In the genomic region with DNA sequence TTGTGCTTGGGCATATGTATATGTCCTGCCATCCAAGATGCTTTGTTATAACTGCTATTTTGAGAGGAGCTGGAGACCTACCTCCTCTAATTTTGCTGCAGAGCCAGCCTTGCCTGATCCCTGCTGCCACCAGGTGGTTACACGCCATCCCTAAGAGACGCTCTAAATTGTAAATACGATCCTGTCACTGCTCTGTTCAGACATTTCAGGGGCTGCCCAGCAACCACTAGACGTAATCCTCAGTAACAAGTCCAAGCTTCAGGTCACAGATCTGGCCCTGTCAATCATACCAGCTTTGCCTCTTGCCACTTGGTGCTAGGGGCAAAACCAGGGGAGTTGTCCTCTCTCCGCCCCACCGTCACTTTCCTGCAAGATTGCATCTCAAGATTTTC, we compare ENCODE assay signal across 8 cellular contexts. TPM values are rescaled to one million over a fixed set of nuclear protein-coding genes. Genes with fewer than 3 reads are reported as not detected.
DNase-seq lines count a peak whose midpoint lies in the region; TF ChIP-seq lines count a peak whose summit lies in the region.

No MANE protein-coding gene starts in this region.

- H3K36me3 ChIP-seq in HEK293 (ENCODE audit: control insufficient read depth in 2 of 2, insufficient read depth in 1 of 2, low read length in 2 of 2) (no peaks in the 10 kb centered on the region), SJCRH30 (no peaks in the 10 kb centered on the region), neural cell (ENCODE audit: insufficient read depth, low read length) (no peaks in the 10 kb centered on the region)
- H3K36me3 ChIP-seq in CD4-positive, alpha-beta memory T cell (ENCODE audit: insufficient read depth, low read length), result no peaks in the 10 kb centered on the region

- H3K9ac ChIP-seq in neural cell (ENCODE audit: low read length), result no peak overlapping the region

- no peaks in the 10 kb centered on the region for H4K20me1 ChIP-seq in neural cell (ENCODE audit: insufficient read depth)

- no peak overlapping the region for H3K27ac ChIP-seq in HEK293 (ENCODE audit: extremely low read depth, low read depth, low read length)
- H3K27ac ChIP-seq in SJCRH30, result no peak overlapping the region
- no peak overlapping the region for H3K27ac ChIP-seq in neural cell (ENCODE audit: low read length)
- no peak overlapping the region for H3K27ac ChIP-seq in CD4-positive, alpha-beta memory T cell (ENCODE audit: low read depth, low read length)

- no peaks in the 10 kb centered on the region for H3K9me2 ChIP-seq in neural cell (ENCODE audit: insufficient read depth, low read length)

- H3K27me3 ChIP-seq in SJCRH30 (no peaks in the 10 kb centered on the region), neural cell (ENCODE audit: insufficient read depth, low read depth, low read length) (no peaks in the 10 kb centered on the region)
- H3K27me3 ChIP-seq in CD4-positive, alpha-beta memory T cell (ENCODE audit: insufficient read depth, low read length), result no peaks in the 10 kb centered on the region

- H3K36me3 Mint-ChIP-seq in activated CD4-positive, alpha-beta T cell treated with anti-CD3 and anti-CD28 coated beads, Interleukin-2, amount 10 ng/mL, durations not matched to agents 7 days and 5 days (ENCODE audit: low read depth), result no peaks in the 10 kb centered on the region
- peaks cover 7 to 8% of the 10 kb centered on the region in 2 donors for H3K36me3 Mint-ChIP-seq in CD4-positive, alpha-beta memory T cell

- H3K27me3 Mint-ChIP-seq in activated CD4-positive, alpha-beta T cell treated with anti-CD3 and anti-CD28 coated beads, Interleukin-2, amount 10 ng/mL, durations not matched to agents 7 days and 5 days, result no peaks in the 10 kb centered on the region
- H3K27me3 Mint-ChIP-seq in CD4-positive, alpha-beta memory T cell, result no peaks in the 10 kb centered on the region

- H3K9me3 Mint-ChIP-seq in activated CD4-positive, alpha-beta T cell treated with anti-CD3 and anti-CD28 coated beads, Interleukin-2, amount 10 ng/mL, durations not matched to agents 7 days and 5 days, result no peaks in the 10 kb centered on the region
- no peaks in the 10 kb centered on the region for H3K9me3 Mint-ChIP-seq in CD4-positive, alpha-beta memory T cell

- H3K27ac Mint-ChIP-seq in activated CD4-positive, alpha-beta T cell treated with anti-CD3 and anti-CD28 coated beads, Interleukin-2, amount 10 ng/mL, durations not matched to agents 7 days and 5 days, result no peak overlapping the region
- H3K27ac Mint-ChIP-seq in CD4-positive, alpha-beta memory T cell, result no peak overlapping the region

- no peak overlapping the region for H3K4me2 ChIP-seq in neural cell (ENCODE audit: low read length)

- intact Hi-C loops in CD4-positive, alpha-beta memory T cell (cut with micrococcal nuclease), result no loop called here

- H3K4me3 ChIP-seq in HEK293 (ENCODE audit: low read depth, low read length), result no peak overlapping the region
- no peak overlapping the region for H3K4me3 ChIP-seq in SJCRH30
- H3K4me3 ChIP-seq in epithelial cell of esophagus (ENCODE audit: low read length), result no peak overlapping the region
- no peak overlapping the region for H3K4me3 ChIP-seq in neural cell (ENCODE audit: low read length)
- H3K4me3 ChIP-seq in CD4-positive, alpha-beta memory T cell (ENCODE audit: low read length in 2 of 2), result no peak overlapping the region

- H3F3A ChIP-seq in neural cell (ENCODE audit: insufficient read depth, low read length, poor library complexity, severe bottlenecking), result no peaks in the 10 kb centered on the region

- no peaks in the 10 kb centered on the region for H3K79me2 ChIP-seq in neural cell (replicated peaks; ENCODE audit: insufficient read depth, low read length)

- peak; percentile 83 for TF ChIP-seq RAD21 in neural cell (conservative IDR thresholded peaks at IDR 0.05)

- no peak overlapping the region for H2AFZ ChIP-seq in neural cell (ENCODE audit: low read depth, low read length)

- TF ChIP-seq CTCF in HEK293 (tag by site-specific recombination; IDR thresholded peaks at IDR 0.05), result peak; percentile 75
- peak; percentile 79 for TF ChIP-seq CTCF in epithelial cell of esophagus (IDR thresholded peaks at IDR 0.05; ENCODE audit: insufficient read depth, low read depth, low read length, missing control alignments)
- TF ChIP-seq CTCF in neural cell (IDR thresholded peaks at IDR 0.05; ENCODE audit: poor library complexity, severe bottlenecking), result peak; percentile 79

- H3K4me3 Mint-ChIP-seq in activated CD4-positive, alpha-beta T cell treated with anti-CD3 and anti-CD28 coated beads, Interleukin-2, amount 10 ng/mL, durations not matched to agents 7 days and 5 days, result no peak overlapping the region
- H3K4me3 Mint-ChIP-seq in CD4-positive, alpha-beta memory T cell, result no peak overlapping the region

- peak; percentile 55 for DNase-seq in activated CD4-positive, alpha-beta T cell treated with anti-CD3 and anti-CD28 coated beads, Interleukin-2, amount 10 ng/mL, durations not matched to agents 7 days and 5 days
- DNase-seq in activated CD4-positive, alpha-beta T cell treated with anti-CD3 and anti-CD28 coated beads, Interleukin-2, amount 50 U/mL, for 1 hour, result no peak
- DNase-seq in NCI-H1048 (lab: John Stamatoyannopoulos, UW) (peak; percentile 15), SJCRH30 (peak; percentile 33 to 60), epithelial cell of esophagus (ENCODE audit: low read depth) (peak; percentile 62)
- no peak for DNase-seq in CD4-positive, alpha-beta memory T cell

- H3K4me1 ChIP-seq in HEK293 (ENCODE audit: control insufficient read depth, insufficient read depth, low read length) (no peaks in the 10 kb centered on the region), SJCRH30 (no peaks in the 10 kb centered on the region)
- H3K4me1 ChIP-seq in CD4-positive, alpha-beta memory T cell (ENCODE audit: insufficient read depth, low read length), result peaks cover 7% of the 10 kb centered on the region

- H3K9me3 ChIP-seq in HEK293 (ENCODE audit: control insufficient read depth, insufficient read depth, low read depth, low read length), result no peaks in the 10 kb centered on the region
- no peaks in the 10 kb centered on the region for H3K9me3 ChIP-seq in SJCRH30 (replicated peaks)
- no peaks in the 10 kb centered on the region for H3K9me3 ChIP-seq in neural cell (ENCODE audit: low read length)
- H3K9me3 ChIP-seq in CD4-positive, alpha-beta memory T cell (ENCODE audit: control insufficient read depth in 1 of 2, low read length in 2 of 2), result no peaks in the 10 kb centered on the region

- peaks cover 20% of the 10 kb centered on the region for H3K4me1 Mint-ChIP-seq in activated CD4-positive, alpha-beta T cell treated with anti-CD3 and anti-CD28 coated beads, Interleukin-2, amount 10 ng/mL, durations not matched to agents 7 days and 5 days
- H3K4me1 Mint-ChIP-seq in CD4-positive, alpha-beta memory T cell, result peaks cover 3 to 10% (median 6%) of the 10 kb centered on the region in 4 donors

- no peak for TF ChIP-seq EP300 in neural cell (conservative IDR thresholded peaks at IDR 0.05; ENCODE audit: poor library complexity, severe bottlenecking)

- POLR2A ChIA-PET in activated CD4-positive, alpha-beta T cell treated with anti-CD3 and anti-CD28 coated beads, Interleukin-2, amount 10 ng/mL, durations not matched to agents 7 days and 5 days (lab: Charles Lee), result interaction anchor here (1.7 kb wide), 1 partner anchor 147 kb away, joined by 9 read pairs; no protein-coding TSS in a partner anchor
- POLR2A ChIA-PET in HEK293 (lab: Yijun Ruan, JAX), result interaction anchor here (0.8 to 1.2 kb wide), 3 partner anchors 147 to 218 kb away, joined by 3 to 8 read pairs (median 4); a partner anchor contains a TSS
- POLR2A ChIA-PET in CD4-positive, alpha-beta memory T cell (lab: Charles Lee; ENCODE audit: partially characterized antibody), result interaction anchor here (3.3 kb wide), 1 partner anchor 147 kb away, joined by 25 read pairs; no protein-coding TSS in a partner anchor

- CTCF ChIA-PET in activated CD4-positive, alpha-beta T cell treated with anti-CD3 and anti-CD28 coated beads, Interleukin-2, amount 10 ng/mL, durations not matched to agents 7 days and 5 days (lab: Charles Lee), result interaction anchor here (0.8 to 16.1 kb wide), 8 partner anchors 9 to 173 kb away, joined by 3 to 278 read pairs (median 11); no protein-coding TSS in a partner anchor
- CTCF ChIA-PET in HEK293 (lab: Yijun Ruan, JAX), result interaction anchor here (0.5 to 16.2 kb wide), 31 partner anchors 9 to 1536 kb away, joined by 3 to 702 read pairs (median 4); a partner anchor contains a TSS
- CTCF ChIA-PET in CD4-positive, alpha-beta memory T cell (lab: Charles Lee; ENCODE audit: partially characterized antibody), result interaction anchor here (0.9 to 18.6 kb wide), 6 partner anchors 9 to 272 kb away, joined by 3 to 842 read pairs (median 6); a partner anchor contains a TSS

TF ChIP-seq in HEK293, 187 proteins besides CTCF, POLR2A, EP300 and RAD21 (continues in another document):
- TF ChIP-seq ZNF654 (tag by site-specific recombination; IDR thresholded peaks at IDR 0.05; ENCODE audit: low read depth), result peak; percentile 85
- TF ChIP-seq ZNF658 (tag by site-specific recombination; IDR thresholded peaks at IDR 0.05), result no peak
- TF ChIP-seq ZNF600 (tag by site-specific recombination; IDR thresholded peaks at IDR 0.05), result 0 out of 2 replicates have a peak, but pooled peaks have one; percentile 6
- peak; percentile 65; the same call in 1 of the 2 replicates for TF ChIP-seq ZBTB17 (tag by site-specific recombination; IDR thresholded peaks at IDR 0.05)
- 0 out of 2 replicates have a peak, but pooled peaks have one; percentile 10 for TF ChIP-seq SP7 (tag by site-specific recombination; IDR thresholded peaks at IDR 0.05)

TF ChIP-seq in neural cell, 6 proteins besides CTCF, POLR2A, EP300 and RAD21 (continues in another document):
- TF ChIP-seq SMC3 (conservative IDR thresholded peaks at IDR 0.05; ENCODE audit: poor library complexity), result peak; percentile 86

RNA-seq across cellular contexts. Expression of a gene that starts 32.9 kb away (rescaled TPM):
- total RNA-seq in activated CD4-positive, alpha-beta T cell treated with anti-CD3 and anti-CD28 coated beads, Interleukin-2, amount 10 ng/mL, durations not matched to agents 7 days and 5 days, result 1 to 10 TPM; 2.2 to 2.3 TPM
- total RNA-seq in SJCRH30 (2014; rRNA removed; shearing (Covaris generic)), result 0.14 and 0.23 TPM in 2 replicates
- 0.14 and 0.28 TPM in 2 replicates for polyA plus RNA-seq in neural cell
- 0.35 TPM in 1 of 2 replicates, not detected in the other for polyA minus RNA-seq in neural cell
- 10 to 100 TPM; 21.2 to 21.6 TPM for total RNA-seq in CD4-positive, alpha-beta memory T cell
- 10 to 100 TPM; 24.2 to 33.5 TPM for polyA plus RNA-seq in CD4-positive, alpha-beta memory T cell

RNA-seq across cellular contexts. Expression of a gene that starts 36.6 kb away (rescaled TPM):
- total RNA-seq in activated CD4-positive, alpha-beta T cell treated with anti-CD3 and anti-CD28 coated beads, Interleukin-2, amount 10 ng/mL, durations not matched to agents 7 days and 5 days, result not detected
- 6.8 and 7.1 TPM in 2 replicates for total RNA-seq in SJCRH30 (2014; rRNA removed; shearing (Covaris generic))
- not detected in 2 replicates for polyA plus RNA-seq in neural cell
- polyA minus RNA-seq in neural cell, result not detected in 2 replicates
- total RNA-seq in CD4-positive, alpha-beta memory T cell, result not detected
- polyA plus RNA-seq in CD4-positive, alpha-beta memory T cell, result not detected

Comparison
In these comparisons a context has a peak if more than half of its experiments do, and no peak if none do; other contexts are left out.
1. DNase-seq: peak in activated CD4-positive, alpha-beta T cell treated with anti-CD3 and anti-CD28 coated beads, Interleukin-2, amount 10 ng/mL, durations not matched to agents 7 days and 5 days (single experiment), NCI-H1048 (single experiment), SJCRH30 (2 of 2) and epithelial cell of esophagus (single experiment); none in activated CD4-positive, alpha-beta T cell treated with anti-CD3 and anti-CD28 coated beads, Interleukin-2, amount 50 U/mL, for 1 hour (single experiment) and CD4-positive, alpha-beta memory T cell (0 of 5).
2. RNA of a gene that starts 32.9 kb away (total RNA-seq): 21.2 to 21.6 TPM in CD4-positive, alpha-beta memory T cell; 2.2 to 2.3 TPM in activated CD4-positive, alpha-beta T cell treated with anti-CD3 and anti-CD28 coated beads, Interleukin-2, amount 10 ng/mL, durations not matched to agents 7 days and 5 days and 0.14 to 0.23 TPM in SJCRH30; every median in the first group is over 4 times any median in the second.
3. Peak in every context shown above with its lines, with median percentiles within 50 percentile points of each other: CTCF ChIP-seq.